1 cellular context compared by ENCODE assay signal in genomic region chr1:23791434-23792047, GRCh38.
TF ChIP-seq lines count a peak whose summit lies in the region.

No MANE protein-coding gene starts in this region.

TF ChIP-seq in endothelial cell of umbilical vein, 7 proteins besides CTCF, POLR2A, EP300 and RAD21:
- no peak for TF ChIP-seq EZH2 (IDR thresholded peaks at IDR 0.05; ENCODE audit: borderline replicate concordance, low read depth, low read length, severe bottlenecking)
- no peak for TF ChIP-seq MYC (IDR thresholded peaks at IDR 0.05; ENCODE audit: low read depth, low read length)
- no peak for TF ChIP-seq POLR2AphosphoS5 (IDR thresholded peaks at IDR 0.05; ENCODE audit: insufficient read depth, low read depth, low read length)
- TF ChIP-seq JUN (IDR thresholded peaks at IDR 0.05; ENCODE audit: borderline replicate concordance, insufficient read depth, insufficient read length, low read depth) = no peak
- TF ChIP-seq FOS (IDR thresholded peaks at IDR 0.05; ENCODE audit: borderline replicate concordance, insufficient read depth, low read length) = no peak
- TF ChIP-seq, protein P1, sequence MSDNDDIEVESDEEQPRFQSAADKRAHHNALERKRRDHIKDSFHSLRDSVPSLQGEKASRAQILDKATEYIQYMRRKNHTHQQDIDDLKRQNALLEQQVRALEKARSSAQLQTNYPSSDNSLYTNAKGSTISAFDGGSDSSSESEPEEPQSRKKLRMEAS (IDR thresholded peaks at IDR 0.05; ENCODE audit: insufficient read depth, insufficient read length) = no peak
- TF ChIP-seq GATA2 (IDR thresholded peaks at IDR 0.05; ENCODE audit: insufficient read depth, insufficient read length, low read depth, low read length) = no peak
